Comparison of ENCODE assay signal across 15 cellular contexts in the genomic region with DNA sequence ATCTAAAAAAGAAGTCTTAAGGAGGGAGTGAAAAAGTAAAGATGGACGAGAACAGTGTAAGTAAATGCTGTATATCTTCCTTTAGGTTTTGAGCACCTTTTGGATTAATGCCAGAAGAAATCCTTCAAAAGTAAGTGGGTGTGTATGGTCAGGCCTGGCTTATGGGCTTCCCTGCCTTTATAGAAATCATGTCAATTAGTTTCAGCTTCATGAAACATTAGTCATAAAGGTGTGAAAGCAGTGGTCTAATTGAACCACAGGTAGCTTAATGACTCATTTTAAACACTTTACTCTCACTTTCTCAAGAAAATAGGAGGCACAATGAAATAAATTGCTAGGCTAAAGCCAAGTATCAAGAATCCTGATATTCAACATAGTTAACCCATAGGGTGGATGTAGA.
DNase-seq lines count a peak whose midpoint lies in the region; ATAC-seq and TF ChIP-seq lines count a peak whose summit lies in the region.
"Had no signal": no experiment of that assay in that cellular context is flagged by ENCODE, and none has a peak within 500 bp of the region (broad histone marks: within the 10 kb centered on the region; RNA-seq: fewer than 3 reads in every experiment).

No MANE protein-coding gene starts in this region.

- H3K36me3 Mint-ChIP-seq in T-helper 17 cell (ENCODE audit: low read depth), result no peaks in the 10 kb centered on the region

- peaks cover 24% of the 10 kb centered on the region for H3K4me1 Mint-ChIP-seq in T-helper 17 cell

- ATAC-seq in activated CD4-positive, CD25-positive, alpha-beta regulatory T cell treated with anti-CD3 and anti-CD28 coated beads, Interleukin-2, amount 50 U/mL, for 24 hours, result peak; percentile 56 to 72
- ATAC-seq in GM19452 (IDR thresholded peaks at IDR 0.05; ENCODE audit: unreplicated experiment) (peak; percentile 48), T-helper 17 cell (no peak), lung (ENCODE audit: insufficient read depth, low FRiP score) (peak; percentile 47)

- H3K27ac ChIP-seq in lung (ENCODE audit: low read depth in 1 of 2, low read length in 1 of 2), result no peak overlapping the region
- H3K27ac ChIP-seq: 22Rv1 had no signal

- peak overlapping the region; percentile 2 for H3K4me3 Mint-ChIP-seq in T-helper 17 cell
- H3K4me3 Mint-ChIP-seq: dendritic cell treated with granulocyte-macrophage colony-stimulating factor and Interleukin-4, amounts not matched to agents 40 ng/mL and 50 ng/mL, for 4 days had no signal

- H3K27ac Mint-ChIP-seq in T-helper 17 cell, result peak overlapping the region; percentile 96
- H3K27ac Mint-ChIP-seq: dendritic cell treated with granulocyte-macrophage colony-stimulating factor and Interleukin-4, amounts not matched to agents 40 ng/mL and 50 ng/mL, for 4 days had no signal

- H3K36me3 ChIP-seq in lung (ENCODE audit: control insufficient read depth in 2 of 2, insufficient read depth in 2 of 2, low read length in 2 of 2), result no peaks in the 10 kb centered on the region
- H3K36me3 ChIP-seq: HAP-1 had no signal

- WGBS in lung, 2 donors, result 75 to 88% methylated on average over 1 of the region's 1 CpG

- no peak for TF ChIP-seq CTCF in lung (IDR thresholded peaks at IDR 0.05; ENCODE audit: control extremely low read depth, extremely low read depth)

- no peak for DNase-seq in activated CD4-positive, CD25-positive, alpha-beta regulatory T cell (lab: John Stamatoyannopoulos, UW)
- DNase-seq in T-helper 17 cell (no peak), lung (ENCODE audit: low spot score) (no peak), NCI-H524 treated with DMSO at 0.1 percent for 48 hours (lab: John Stamatoyannopoulos, UW) (no peak), Kasumi-1 (lab: John Stamatoyannopoulos, UW) (no peak), NCI-H2227 (lab: John Stamatoyannopoulos, UW; ENCODE audit: unreplicated experiment) (no peak)
- DNase-seq: NCI-H1105, nucleus accumbens, OCI-M1, substantia nigra had no signal

- H3K4me3 ChIP-seq in lung, result no peak overlapping the region
- H3K4me3 ChIP-seq: HAP-1 had no signal

- H3K9me3 ChIP-seq in T-helper 17 cell (ENCODE audit: control insufficient read depth, low read length, poor library complexity, severe bottlenecking), result peaks cover 9% of the 10 kb centered on the region
- H3K9me3 ChIP-seq in lung (ENCODE audit: control insufficient read depth in 2 of 2, insufficient read depth in 1 of 2, low read length in 1 of 2), result no peaks in the 10 kb centered on the region
- H3K9me3 ChIP-seq: HAP-1 had no signal

- H3K4me1 ChIP-seq in lung (ENCODE audit: control insufficient read depth in 2 of 2, insufficient read depth in 2 of 2, low read length in 2 of 2), result no peaks in the 10 kb centered on the region
- H3K4me1 ChIP-seq: HAP-1 had no signal

- H3K27me3 ChIP-seq in lung (ENCODE audit: control insufficient read depth, insufficient read depth), result no peaks in the 10 kb centered on the region

- H3K27me3 Mint-ChIP-seq in T-helper 17 cell, result no peaks in the 10 kb centered on the region
- H3K27me3 Mint-ChIP-seq: dendritic cell treated with granulocyte-macrophage colony-stimulating factor and Interleukin-4, amounts not matched to agents 40 ng/mL and 50 ng/mL, for 4 days had no signal
